Comparison of ENCODE assay signal across 19 cellular contexts in the genomic region with DNA sequence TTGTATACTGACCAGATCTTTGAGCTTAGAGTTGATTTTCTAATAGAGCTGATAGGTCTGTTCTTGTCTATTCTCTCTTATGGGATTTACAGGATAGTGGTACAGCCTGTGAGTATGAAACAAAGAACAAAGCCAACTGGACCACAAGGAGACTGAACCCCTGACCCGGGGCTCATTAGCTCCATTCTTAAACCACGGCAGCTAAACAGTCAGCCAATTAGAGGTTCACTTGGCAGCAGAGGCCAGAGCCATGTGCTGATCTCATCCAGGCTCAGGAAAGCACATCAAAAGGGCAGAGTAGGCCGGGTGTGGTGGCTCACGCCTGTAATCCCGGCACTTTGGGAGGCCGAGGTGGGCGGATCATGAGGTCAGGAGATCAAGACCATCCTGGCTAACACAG. TPM values are rescaled to one million over a fixed set of nuclear protein-coding genes. Genes with fewer than 3 reads are reported as not detected.
DNase-seq lines count a peak whose midpoint lies in the region; ATAC-seq and TF ChIP-seq lines count a peak whose summit lies in the region.
"Had no signal": no experiment of that assay in that cellular context is flagged by ENCODE, and none has a peak within 500 bp of the region (broad histone marks: within the 10 kb centered on the region; RNA-seq: fewer than 3 reads in every experiment).

No MANE protein-coding gene starts in this region.

- no peak overlapping the region for H3K9ac ChIP-seq in mesenchymal stem cell (ENCODE audit: low read length)

- no peaks in the 10 kb centered on the region for H3K9me3 ChIP-seq in mesenchymal stem cell (ENCODE audit: control insufficient read depth, low read length)
- H3K9me3 ChIP-seq: HAP-1 had no signal

- peaks cover 32% of the 10 kb centered on the region for H3K4me1 Mint-ChIP-seq in HFFc6 (ENCODE audit: low read depth)
- H3K4me1 Mint-ChIP-seq in activated naive CD4-positive, alpha-beta T cell treated with anti-CD3 and anti-CD28 coated beads, Interleukin-2, amount 10 ng/mL, durations not matched to agents 7 days and 5 days = peaks cover 5% of the 10 kb centered on the region
- H3K4me1 Mint-ChIP-seq in activated T-helper 2 cell treated with anti-CD3 and anti-CD28 coated beads, Interferon-gamma antibody, Interleukin-2, Interleukin-4, amounts not matched to agents 10 μg/mL and 5 μg/mL and 100 μg/mL, durations not matched to agents 14 hours and 24 hours and 36 hours (ENCODE audit: low read depth) = peaks cover 4% of the 10 kb centered on the region
- H3K4me1 Mint-ChIP-seq: CD14-positive monocyte had no signal

- H3K4me3 Mint-ChIP-seq in HFFc6 = no peak overlapping the region; the same call in 1 of the 2 replicates
- H3K4me3 Mint-ChIP-seq in activated naive CD4-positive, alpha-beta T cell treated with anti-CD3 and anti-CD28 coated beads, Interleukin-2, amount 10 ng/mL, durations not matched to agents 7 days and 5 days = no peak overlapping the region
- no peak overlapping the region for H3K4me3 Mint-ChIP-seq in activated T-helper 2 cell treated with anti-CD3 and anti-CD28 coated beads, Interferon-gamma antibody, Interleukin-2, Interleukin-4, amounts not matched to agents 10 μg/mL and 5 μg/mL and 100 μg/mL, durations not matched to agents 14 hours and 24 hours and 36 hours (ENCODE audit: low read depth)
- H3K4me3 Mint-ChIP-seq: CD14-positive monocyte had no signal

- H3K4ac ChIP-seq in mesenchymal stem cell (ENCODE audit: low read depth in 1 of 2, low read length in 2 of 2) = peak overlapping the region in 1 of 2 experiments; percentile 61

- no peak overlapping the region for H2BK15ac ChIP-seq in mesenchymal stem cell (ENCODE audit: low read depth, poor library complexity, severe bottlenecking)

- no peak overlapping the region for H3K23ac ChIP-seq in mesenchymal stem cell (ENCODE audit: low read length in 2 of 2)

- DNase-seq in AG20443 (ENCODE audit: low spot score) = peak; percentile 17
- DNase-seq in HFFc6 = peak; percentile 47
- DNase-seq in astrocyte of the hippocampus (ENCODE audit: low read depth, low spot score) = peak; percentile 66
- no peak for DNase-seq in mesenchymal stem cell
- DNase-seq in NCI-H524 (lab: John Stamatoyannopoulos, UW) = no peak
- DNase-seq in activated naive CD4-positive, alpha-beta T cell treated with anti-CD3 and anti-CD28 coated beads, Interleukin-2, amount 10 ng/mL, durations not matched to agents 7 days and 5 days = no peak
- no peak for DNase-seq in activated T-helper 2 cell treated with anti-CD3 and anti-CD28 coated beads, Interferon-gamma antibody, Interleukin-2, Interleukin-4, amounts not matched to agents 10 μg/mL and 5 μg/mL and 100 μg/mL, durations not matched to agents 14 hours and 24 hours and 36 hours (ENCODE audit: low spot score)
- DNase-seq in foreskin keratinocyte = no peak
- DNase-seq: AML-193, COR-L47, NCI-H1048, NCI-H1436 treated with DMSO at 0.1 percent for 48 hours, NCI-H2029 treated with DMSO at 0.1 percent for 48 hours, NCI-H2171 treated with DMSO at 0.1 percent for 48 hours, NCI-H446 treated with DMSO at 0.1 percent for 48 hours, NCI-H774 had no signal

- H3K4me1 ChIP-seq in mesenchymal stem cell (ENCODE audit: control insufficient read depth, insufficient read depth, low read depth, low read length) = peaks cover 2% of the 10 kb centered on the region
- H3K4me1 ChIP-seq in foreskin keratinocyte = no peaks in the 10 kb centered on the region
- H3K4me1 ChIP-seq: HAP-1 had no signal

- H4K8ac ChIP-seq in mesenchymal stem cell (ENCODE audit: low read length) = peak overlapping the region; percentile 41

- peak overlapping the region; percentile 37 to 89 for H3K18ac ChIP-seq in mesenchymal stem cell (ENCODE audit: low read depth in 1 of 2, low read length in 2 of 2)

- CTCF ChIA-PET in activated naive CD4-positive, alpha-beta T cell treated with anti-CD3 and anti-CD28 coated beads, Interleukin-2, amount 10 ng/mL, durations not matched to agents 7 days and 5 days (lab: Charles Lee) = no interaction called here

- 81% methylated on average over 7 of the region's 7 CpGs for WGBS in mesenchymal stem cell

- intact Hi-C loops in activated T-helper 2 cell treated with anti-CD3 and anti-CD28 coated beads, Interferon-gamma antibody, Interleukin-2, Interleukin-4, amounts not matched to agents 10 μg/mL and 5 μg/mL and 100 μg/mL, durations not matched to agents 14 hours and 24 hours and 36 hours (cut with micrococcal nuclease) = no loop called here

- peaks cover 12% of the 10 kb centered on the region for H3K36me3 Mint-ChIP-seq in HFFc6 (ENCODE audit: low read depth)
- no peaks in the 10 kb centered on the region for H3K36me3 Mint-ChIP-seq in activated naive CD4-positive, alpha-beta T cell treated with anti-CD3 and anti-CD28 coated beads, Interleukin-2, amount 10 ng/mL, durations not matched to agents 7 days and 5 days
- H3K36me3 Mint-ChIP-seq in activated T-helper 2 cell treated with anti-CD3 and anti-CD28 coated beads, Interferon-gamma antibody, Interleukin-2, Interleukin-4, amounts not matched to agents 10 μg/mL and 5 μg/mL and 100 μg/mL, durations not matched to agents 14 hours and 24 hours and 36 hours (ENCODE audit: low read depth) = no peaks in the 10 kb centered on the region
- H3K36me3 Mint-ChIP-seq: CD14-positive monocyte had no signal

- H4K91ac ChIP-seq in mesenchymal stem cell (ENCODE audit: low read length) = peak overlapping the region; percentile 61

- H3K4me3 ChIP-seq in mesenchymal stem cell (ENCODE audit: insufficient read depth in 1 of 2, low read depth in 1 of 2, low read length in 2 of 2) = no peak overlapping the region
- H3K4me3 ChIP-seq: HAP-1, K562 had no signal

- H3K27me3 Mint-ChIP-seq in HFFc6 (ENCODE audit: insufficient read depth) = peaks cover 7% of the 10 kb centered on the region
- no peaks in the 10 kb centered on the region for H3K27me3 Mint-ChIP-seq in activated naive CD4-positive, alpha-beta T cell treated with anti-CD3 and anti-CD28 coated beads, Interleukin-2, amount 10 ng/mL, durations not matched to agents 7 days and 5 days
- H3K27me3 Mint-ChIP-seq in activated T-helper 2 cell treated with anti-CD3 and anti-CD28 coated beads, Interferon-gamma antibody, Interleukin-2, Interleukin-4, amounts not matched to agents 10 μg/mL and 5 μg/mL and 100 μg/mL, durations not matched to agents 14 hours and 24 hours and 36 hours (ENCODE audit: low read depth) = peaks cover 6% of the 10 kb centered on the region

- H3K79me1 ChIP-seq in mesenchymal stem cell (replicated peaks; ENCODE audit: low read length, poor library complexity, severe bottlenecking) = no peaks in the 10 kb centered on the region

- no peak for ATAC-seq in foreskin keratinocyte
- ATAC-seq: K562 had no signal

- peak overlapping the region; percentile 25; the same call in 1 of the 2 replicates for H3K27ac Mint-ChIP-seq in HFFc6
- no peak overlapping the region for H3K27ac Mint-ChIP-seq in activated naive CD4-positive, alpha-beta T cell treated with anti-CD3 and anti-CD28 coated beads, Interleukin-2, amount 10 ng/mL, durations not matched to agents 7 days and 5 days
- H3K27ac Mint-ChIP-seq in activated T-helper 2 cell treated with anti-CD3 and anti-CD28 coated beads, Interferon-gamma antibody, Interleukin-2, Interleukin-4, amounts not matched to agents 10 μg/mL and 5 μg/mL and 100 μg/mL, durations not matched to agents 14 hours and 24 hours and 36 hours = no peak overlapping the region
- H3K27ac Mint-ChIP-seq: CD14-positive monocyte had no signal

- H2BK120ac ChIP-seq in mesenchymal stem cell (ENCODE audit: low read depth, low read length) = no peak overlapping the region

- H2BK5ac ChIP-seq in mesenchymal stem cell (ENCODE audit: low read depth, low read length, poor library complexity, severe bottlenecking) = no peak overlapping the region

- H3K27me3 ChIP-seq in mesenchymal stem cell (ENCODE audit: control insufficient read depth in 1 of 2, insufficient read depth in 1 of 2, low read length in 2 of 2) (no peaks in the 10 kb centered on the region), foreskin keratinocyte (no peaks in the 10 kb centered on the region)

- peak overlapping the region in 1 of 2 experiments; percentile 77 for H2BK12ac ChIP-seq in mesenchymal stem cell (ENCODE audit: low read length in 2 of 2)

- peaks cover 4% of the 10 kb centered on the region; the same call in 1 of the 2 replicates for H3K9me3 Mint-ChIP-seq in HFFc6
- H3K9me3 Mint-ChIP-seq in activated naive CD4-positive, alpha-beta T cell treated with anti-CD3 and anti-CD28 coated beads, Interleukin-2, amount 10 ng/mL, durations not matched to agents 7 days and 5 days = no peaks in the 10 kb centered on the region
- no peaks in the 10 kb centered on the region for H3K9me3 Mint-ChIP-seq in activated T-helper 2 cell treated with anti-CD3 and anti-CD28 coated beads, Interferon-gamma antibody, Interleukin-2, Interleukin-4, amounts not matched to agents 10 μg/mL and 5 μg/mL and 100 μg/mL, durations not matched to agents 14 hours and 24 hours and 36 hours

- no peak overlapping the region for H3K27ac ChIP-seq in mesenchymal stem cell (ENCODE audit: low read length, poor library complexity, severe bottlenecking)
- no peak overlapping the region for H3K27ac ChIP-seq in foreskin keratinocyte

- TF ChIP-seq CTCF in HFFc6 (IDR thresholded peaks at IDR 0.05) = no peak
- no peak for TF ChIP-seq CTCF in foreskin keratinocyte (conservative IDR thresholded peaks at IDR 0.05)

- no peak overlapping the region for H3K4me2 ChIP-seq in mesenchymal stem cell (ENCODE audit: low read length, poor library complexity, severe bottlenecking)

- no peak overlapping the region for H3K14ac ChIP-seq in mesenchymal stem cell (ENCODE audit: low read length in 2 of 2)

- H2AK5ac ChIP-seq in mesenchymal stem cell (ENCODE audit: low read length, severe bottlenecking) = no peak overlapping the region

- H2AFZ ChIP-seq in mesenchymal stem cell (ENCODE audit: low read depth, low read length) = no peak overlapping the region

- H3K36me3 ChIP-seq in mesenchymal stem cell (ENCODE audit: control insufficient read depth in 1 of 2, insufficient read depth in 2 of 2, low read depth in 1 of 2, low read length in 2 of 2) = peaks cover 0 to 8% of the 10 kb centered on the region in 2 experiments
- H3K36me3 ChIP-seq: HAP-1 had no signal

RNA-seq across cellular contexts. Expression of a gene that starts 59.1 kb away (rescaled TPM):
- total RNA-seq in HFFc6 (2021; fragmentation: NEBNext Ultra II Directional; extraction: Animal tissue kit (Norgen Biotek cat#: 25700)) = 10 to 100 TPM; 43.1 to 53.6 (median 47.2) TPM
- 24.7 TPM for polyA plus RNA-seq in mesenchymal stem cell (2013, experiment 1 of 2)
- polyA plus RNA-seq in mesenchymal stem cell (2013, experiment 2 of 2) = 30.8 TPM
- total RNA-seq in activated T-helper 2 cell treated with anti-CD3 and anti-CD28 coated beads, Interferon-gamma antibody, Interleukin-2, Interleukin-4, amounts not matched to agents 10 μg/mL and 5 μg/mL and 100 μg/mL, durations not matched to agents 14 hours and 24 hours and 36 hours = 29.4 and 34.8 TPM in 2 replicates
- 41.1 and 41.7 TPM in 2 replicates for total RNA-seq in foreskin keratinocyte
- polyA plus RNA-seq in foreskin keratinocyte = 20.4 and 23.9 TPM in 2 replicates

Comparison
In these comparisons a context has a peak if more than half of its experiments do, and no peak if none do; other contexts are left out.
1. DNase-seq: peak in AG20443 (single experiment), HFFc6 (single experiment) and astrocyte of the hippocampus (single experiment); none in mesenchymal stem cell (single experiment), NCI-H524 (0 of 2), activated naive CD4-positive, alpha-beta T cell treated with anti-CD3 and anti-CD28 coated beads, Interleukin-2, amount 10 ng/mL, durations not matched to agents 7 days and 5 days (single experiment), activated T-helper 2 cell treated with anti-CD3 and anti-CD28 coated beads, Interferon-gamma antibody, Interleukin-2, Interleukin-4, amounts not matched to agents 10 μg/mL and 5 μg/mL and 100 μg/mL, durations not matched to agents 14 hours and 24 hours and 36 hours (single experiment) and foreskin keratinocyte (0 of 2).